In genomic region chr3:164208026-164208425, GRCh38 we compare ENCODE assay signal across 15 cellular contexts.
A peak's percentile ranks its signal among the peaks of the same experiment; 100 is the strongest.
DNase-seq lines count a peak whose midpoint lies in the region; ATAC-seq and FAIRE-seq lines count a peak whose summit lies in the region.
"Had no signal": no experiment of that assay in that cellular context is flagged by ENCODE, and none has a peak within 500 bp of the region (broad histone marks: within the 10 kb centered on the region; RNA-seq: fewer than 3 reads in every experiment).

No MANE protein-coding gene starts in this region.

- DNase-seq in HTR-8/SVneo (ENCODE audit: insufficient read length, low spot score): peak; percentile 13
- DNase-seq in amniotic epithelial cell (ENCODE audit: low read depth): peak; percentile 27
- DNase-seq in glomerular visceral epithelial cell (ENCODE audit: extremely low spot score): peak; percentile 15
- DNase-seq in activated effector memory CD4-positive, alpha-beta T cell treated with Interleukin-2 at 50 U/mL for 16 hours: no peak
- DNase-seq in NCI-H1436 (lab: John Stamatoyannopoulos, UW): no peak
- no peak for DNase-seq in HuH-7 (ENCODE audit: low spot score)
- DNase-seq: CD4-positive, CD25-positive, alpha-beta regulatory T cell; DMS53; H9; NCI-H1105 treated with DMSO at 0.1 percent for 48 hours; NCI-H1930; NCI-H2171 treated with DMSO at 0.1 percent for 48 hours; NCI-H748 treated with DMSO at 0.1 percent for 48 hours; SJCRH30 had no signal

- no peak for ATAC-seq in HG03439 (IDR thresholded peaks at IDR 0.05; ENCODE audit: unreplicated experiment)

- FAIRE-seq in HTR-8/SVneo (lab: Jason Lieb, UNC): no peak

Comparison
In these comparisons a context has a peak if more than half of its experiments do, and no peak if none do; other contexts are left out.
1. DNase-seq: peak in HTR-8/SVneo (single experiment), amniotic epithelial cell (single experiment) and glomerular visceral epithelial cell (single experiment); none in activated effector memory CD4-positive, alpha-beta T cell treated with Interleukin-2 at 50 U/mL for 16 hours (single experiment), NCI-H1436 (single experiment) and HuH-7 (single experiment).